20 cellular contexts compared by ENCODE assay signal in the genomic region with DNA sequence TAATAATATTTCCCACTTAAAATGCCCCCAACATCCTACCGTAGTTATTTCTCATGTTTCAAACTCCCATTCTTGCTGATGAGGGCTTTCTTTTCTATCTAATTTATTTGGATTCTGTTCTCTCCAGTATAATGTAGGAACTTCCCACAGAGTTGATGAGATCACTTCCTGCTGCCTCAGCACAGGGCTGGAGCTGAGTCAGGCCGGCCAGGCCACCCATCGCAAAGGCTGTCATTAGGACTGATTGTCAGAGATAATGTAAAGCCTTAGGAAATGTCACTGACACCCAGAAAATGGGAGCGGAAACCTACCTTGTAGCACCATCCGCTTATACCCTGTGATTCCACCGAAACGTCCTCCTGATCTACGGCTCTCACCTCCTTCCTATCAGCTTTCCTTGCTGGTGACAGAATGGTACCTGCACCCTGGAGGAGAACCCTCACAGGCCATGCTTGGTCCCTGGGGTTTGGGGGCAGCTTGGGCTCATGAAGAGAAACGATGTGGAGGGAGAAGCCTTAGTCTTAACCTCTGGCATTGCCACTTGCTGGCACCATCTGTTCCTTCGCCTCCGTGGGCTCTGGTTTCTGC.
A peak's percentile ranks its signal among the peaks of the same experiment; 100 is the strongest.
DNase-seq lines count a peak whose midpoint lies in the region; ATAC-seq, FAIRE-seq and TF ChIP-seq lines count a peak whose summit lies in the region.
"Had no signal": no experiment of that assay in that cellular context is flagged by ENCODE, and none has a peak within 500 bp of the region (broad histone marks: within the 10 kb centered on the region; RNA-seq: fewer than 3 reads in every experiment).

No MANE protein-coding gene starts in this region.

- DNase-seq in AG20443 (ENCODE audit: low spot score) = peak; percentile 29
- peak; percentile 42 for DNase-seq in IMR-90
- DNase-seq in mesendoderm = peak; percentile 53
- no peak for DNase-seq in omental fat pad (ENCODE audit: low spot score)
- no peak for DNase-seq in NCI-H146 (lab: John Stamatoyannopoulos, UW)
- no peak for DNase-seq in GM12891 (ENCODE audit: insufficient read length, low spot score)
- no peak for DNase-seq in cerebellum (ENCODE audit: low spot score)
- DNase-seq: activated CD4-positive, CD25-positive, alpha-beta regulatory T cell; activated CD8-positive, alpha-beta memory T cell treated with anti-CD3 and anti-CD28 coated beads, Interleukin-2, amount 50 U/mL, for 4 hours; activated naive CD4-positive, alpha-beta T cell treated with anti-CD3 and anti-CD28 coated beads for 36 hours; DMS79 treated with DMSO at 0.1 percent for 48 hours; endodermal cell; gastrocnemius medialis; MM.1S; occipital lobe had no signal

- H4K91ac ChIP-seq in IMR-90 (ENCODE audit: insufficient read depth, low read depth, low read length) = 0 out of 2 replicates have a peak overlapping the region, but pooled peaks have one; percentile 25

- H3K9ac ChIP-seq in IMR-90 (ENCODE audit: low read depth, low read length) (no peak overlapping the region), mesendoderm (ENCODE audit: low read length) (no peak overlapping the region)

- no peak overlapping the region for H2BK5ac ChIP-seq in IMR-90 (ENCODE audit: low read depth, low read length, poor library complexity, severe bottlenecking)
- no peak overlapping the region for H2BK5ac ChIP-seq in mesendoderm (ENCODE audit: low read length)

- H3K27me3 ChIP-seq in IMR-90 (ENCODE audit: control insufficient read depth, insufficient read depth, low read length) = no peaks in the 10 kb centered on the region
- H3K27me3 ChIP-seq in mesendoderm (ENCODE audit: insufficient read depth, low read length, poor library complexity) = no peaks in the 10 kb centered on the region
- H3K27me3 ChIP-seq: cardiac muscle cell, gastrocnemius medialis had no signal

- no peak overlapping the region for H3K4me2 ChIP-seq in IMR-90 (ENCODE audit: low read depth, low read length)
- H3K4me2 ChIP-seq in mesendoderm (ENCODE audit: low read length) = no peak overlapping the region

- ATAC-seq in IMR-90 (ENCODE audit: low read depth) = no peak
- peak; percentile 65 for ATAC-seq in activated T-helper 17 cell treated with anti-CD3 and anti-CD28 coated beads, Interleukin-2, amount 50 U/mL, for 72 hours (replicated peaks)
- ATAC-seq in omental fat pad (ENCODE audit: low FRiP score) = no peak
- ATAC-seq: gastrocnemius medialis, GM12878 had no signal

- H3K56ac ChIP-seq in IMR-90 (ENCODE audit: extremely low read depth, insufficient read depth, low read length) (no peak overlapping the region), mesendoderm (ENCODE audit: low read length) (no peak overlapping the region)

- no peak overlapping the region for H3K4me3 ChIP-seq in IMR-90 (ENCODE audit: insufficient read depth, low read depth, low read length)
- no peak overlapping the region for H3K4me3 ChIP-seq in mesendoderm (ENCODE audit: low read length)
- H3K4me3 ChIP-seq: cardiac muscle cell, gastrocnemius medialis, GM12878, skin epidermis had no signal

- H3K27ac Mint-ChIP-seq in activated T-helper 17 cell treated with anti-CD3 and anti-CD28 coated beads, Interleukin-2, amount 50 U/mL, for 72 hours = no peak overlapping the region
- H3K27ac Mint-ChIP-seq: activated naive CD4-positive, alpha-beta T cell treated with anti-CD3 and anti-CD28 coated beads for 36 hours; endodermal cell; stimulated activated naive CD8-positive, alpha-beta T cell treated with anti-CD3 and anti-CD28 coated beads, Interleukin-15, Interleukin-2, amounts not matched to agents 100 ng/mL and 50 ng/mL, for 24 hours had no signal

- H2AK5ac ChIP-seq in IMR-90 (ENCODE audit: low read depth, low read length) (no peak overlapping the region), mesendoderm (ENCODE audit: low read length) (no peak overlapping the region)

- no TSS peak for BruUV-seq in IMR-90 (replicated peaks; lab: Mats Ljungman, UMichigan)

- no peak overlapping the region for H3K23ac ChIP-seq in IMR-90 (ENCODE audit: low read depth, low read length)
- H3K23ac ChIP-seq in mesendoderm (ENCODE audit: low read length) = no peak overlapping the region

- H2AK9ac ChIP-seq in IMR-90 (replicated peaks; ENCODE audit: low read depth, low read length, poor library complexity) = no peak overlapping the region

- H3K9me1 ChIP-seq in IMR-90 (ENCODE audit: insufficient read depth, low read length) = peaks cover 7% of the 10 kb centered on the region

- no peaks in the 10 kb centered on the region for H3K27me3 Mint-ChIP-seq in activated T-helper 17 cell treated with anti-CD3 and anti-CD28 coated beads, Interleukin-2, amount 50 U/mL, for 72 hours
- H3K27me3 Mint-ChIP-seq: stimulated activated naive CD8-positive, alpha-beta T cell treated with anti-CD3 and anti-CD28 coated beads, Interleukin-15, Interleukin-2, amounts not matched to agents 100 ng/mL and 50 ng/mL, for 24 hours had no signal

- H3K18ac ChIP-seq in IMR-90 (ENCODE audit: low read depth, low read length) = no peak overlapping the region
- no peak overlapping the region for H3K18ac ChIP-seq in mesendoderm (ENCODE audit: low read length)

- no peak for FAIRE-seq in GM12891 (lab: Jason Lieb, UNC)
- FAIRE-seq: GM12878 had no signal

- H3K4ac ChIP-seq in IMR-90 (ENCODE audit: low read depth, low read length) (peak overlapping the region; percentile 41; the same call in 1 of the 2 replicates), mesendoderm (ENCODE audit: low read depth, low read length) (no peak overlapping the region)

- no peaks in the 10 kb centered on the region for H4K20me1 ChIP-seq in IMR-90 (ENCODE audit: insufficient read depth, low read length)

- no peaks in the 10 kb centered on the region for H3K9me3 Mint-ChIP-seq in activated T-helper 17 cell treated with anti-CD3 and anti-CD28 coated beads, Interleukin-2, amount 50 U/mL, for 72 hours
- H3K9me3 Mint-ChIP-seq: activated naive CD4-positive, alpha-beta T cell treated with anti-CD3 and anti-CD28 coated beads for 36 hours; stimulated activated naive CD8-positive, alpha-beta T cell treated with anti-CD3 and anti-CD28 coated beads, Interleukin-15, Interleukin-2, amounts not matched to agents 100 ng/mL and 50 ng/mL, for 24 hours had no signal

- POLR2A ChIA-PET in IMR-90 (lab: Charles Lee; ENCODE audit: unreplicated experiment) = no interaction called here

- intact Hi-C loops in IMR-90 (cut with micrococcal nuclease) = loop anchor here (10.0 kb wide), 1 partner anchor 756 kb away; no protein-coding TSS in a partner anchor

- H3K4me3 Mint-ChIP-seq in activated T-helper 17 cell treated with anti-CD3 and anti-CD28 coated beads, Interleukin-2, amount 50 U/mL, for 72 hours = no peak overlapping the region
- H3K4me3 Mint-ChIP-seq: activated naive CD4-positive, alpha-beta T cell treated with anti-CD3 and anti-CD28 coated beads for 36 hours; endodermal cell; stimulated activated naive CD8-positive, alpha-beta T cell treated with anti-CD3 and anti-CD28 coated beads, Interleukin-15, Interleukin-2, amounts not matched to agents 100 ng/mL and 50 ng/mL, for 24 hours had no signal

- H3K36me3 Mint-ChIP-seq in activated T-helper 17 cell treated with anti-CD3 and anti-CD28 coated beads, Interleukin-2, amount 50 U/mL, for 72 hours (ENCODE audit: low read depth) = no peaks in the 10 kb centered on the region

- CTCF ChIA-PET in IMR-90 (lab: Yijun Ruan, JAX) = interaction anchor here (0.8 to 0.9 kb wide), 2 partner anchors 14 to 17 kb away, joined by 3 to 4 read pairs; no protein-coding TSS in a partner anchor

- H3K14ac ChIP-seq in IMR-90 (replicated peaks; ENCODE audit: low read depth, low read length) = 0 out of 2 replicates have a peak overlapping the region, but pooled peaks have one; percentile 9

- no peaks in the 10 kb centered on the region for H3K9me3 ChIP-seq in IMR-90 (ENCODE audit: control insufficient read depth, insufficient read depth, low read length)
- H3K9me3 ChIP-seq: gastrocnemius medialis had no signal

- H2AFZ ChIP-seq in IMR-90 (replicated peaks; ENCODE audit: low read length, poor library complexity) = peak overlapping the region; percentile 79

- TF ChIP-seq CTCF in IMR-90 (conservative IDR thresholded peaks at IDR 0.05; ENCODE audit: low read depth, low read length) (no peak), omental fat pad (IDR thresholded peaks at IDR 0.05) (no peak)

- peaks cover 2% of the 10 kb centered on the region; the same call in 1 of the 2 replicates for H3K4me1 ChIP-seq in IMR-90 (ENCODE audit: control insufficient read depth, insufficient read depth, low read length)
- no peaks in the 10 kb centered on the region for H3K4me1 ChIP-seq in mesendoderm (ENCODE audit: control insufficient read depth, low read depth, low read length)

- TF ChIP-seq RAD21 in IMR-90 (IDR thresholded peaks at IDR 0.05; ENCODE audit: low read length) = no peak

- H2BK15ac ChIP-seq in IMR-90 (ENCODE audit: low read depth, low read length) = no peak overlapping the region
- no peak overlapping the region for H2BK15ac ChIP-seq in mesendoderm (replicated peaks; ENCODE audit: low read depth)

- 100% methylated on average over 1 of the region's 11 CpGs; no CpG with 5 or more reads in 1 of the 2 experiments for WGBS in IMR-90 (ENCODE audit: extremely low coverage in 2 of 2, insufficient read length in 1 of 2), 2 experiments
- WGBS in mesendoderm (ENCODE audit: extremely low coverage, insufficient coverage, low lambda C conversion rate) = no CpG with 5 or more reads among the region's 11 CpGs

- TF ChIP-seq POLR2A in IMR-90 (IDR thresholded peaks at IDR 0.05; ENCODE audit: low read depth, low read length) (no peak), GM12891 (IDR thresholded peaks at IDR 0.05; ENCODE audit: low read depth, low read length) (no peak)

- H3K79me2 ChIP-seq in mesendoderm (ENCODE audit: control insufficient read depth, insufficient read depth, low read length) = no peaks in the 10 kb centered on the region

- H4K8ac ChIP-seq in IMR-90 (ENCODE audit: low read depth in 2 of 2, low read length in 2 of 2) (peak overlapping the region in 1 of 2 experiments; percentile 60; a peak in 1 of 4 replicates), mesendoderm (ENCODE audit: low read depth, low read length) (no peak overlapping the region)

- in situ Hi-C loops in IMR-90 (cut with MboI; ENCODE audit: low sequenced_read_pairs) = loop anchor here (10.0 kb wide), 1 partner anchor 676 kb away; a partner anchor contains a TSS

- H3K4me1 Mint-ChIP-seq in activated T-helper 17 cell treated with anti-CD3 and anti-CD28 coated beads, Interleukin-2, amount 50 U/mL, for 72 hours = peaks cover 3% of the 10 kb centered on the region
- H3K4me1 Mint-ChIP-seq: endodermal cell had no signal

- dilution Hi-C loops in IMR-90 (cut with HindIII; ENCODE audit: low sequenced_read_pairs, unreplicated experiment) = no loop called here

- H4K5ac ChIP-seq in IMR-90 (ENCODE audit: low read depth, low read length) (no peak overlapping the region), mesendoderm (ENCODE audit: low read length) (no peak overlapping the region)

- no peaks in the 10 kb centered on the region for H3K79me1 ChIP-seq in IMR-90 (ENCODE audit: low read depth in 1 of 2, low read length in 2 of 2)
- H3K79me1 ChIP-seq in mesendoderm (ENCODE audit: low read length) = no peaks in the 10 kb centered on the region

- H3K36me3 ChIP-seq in IMR-90 (ENCODE audit: control insufficient read depth, insufficient read depth, low read length) (no peaks in the 10 kb centered on the region), mesendoderm (ENCODE audit: control insufficient read depth, insufficient read depth, low read length) (no peaks in the 10 kb centered on the region)
- H3K36me3 ChIP-seq: cardiac muscle cell, gastrocnemius medialis had no signal

- no peak overlapping the region for H3K27ac ChIP-seq in IMR-90 (ENCODE audit: insufficient read depth, low read length)
- no peak overlapping the region for H3K27ac ChIP-seq in mesendoderm (ENCODE audit: low read depth, low read length)
- H3K27ac ChIP-seq: cardiac muscle cell, gastrocnemius medialis, skin epidermis had no signal

- no peak overlapping the region for H2BK20ac ChIP-seq in IMR-90 (ENCODE audit: low read depth, low read length)

- H2BK120ac ChIP-seq in IMR-90 (ENCODE audit: low read depth, low read length) (no peak overlapping the region; the same call in 1 of the 2 replicates), mesendoderm (ENCODE audit: low read depth, low read length) (no peak overlapping the region)

Comparison
In these comparisons a context has a peak if more than half of its experiments do, and no peak if none do; other contexts are left out.
1. DNase-seq: peak in AG20443 (single experiment), IMR-90 (single experiment) and mesendoderm (single experiment); none in omental fat pad (single experiment), NCI-H146 (single experiment), GM12891 (single experiment) and cerebellum (single experiment).